Comparison of ENCODE assay signal across 25 cellular contexts in genomic region chrX:111103246-111103645, GRCh38.
"Had no signal": no experiment of that assay in that cellular context is flagged by ENCODE, and none has a peak within 500 bp of the region (broad histone marks: within the 10 kb centered on the region; RNA-seq: fewer than 3 reads in every experiment).

No MANE protein-coding gene starts in this region.

- H3K9me3 ChIP-seq: body of pancreas, SJSA1, SK-N-SH had no signal

- H3K36me3 ChIP-seq: SJSA1 had no signal

- H3K4me3 ChIP-seq: body of pancreas, SJSA1 had no signal

- DNase-seq: activated CD4-positive, alpha-beta T cell treated with anti-CD3 and anti-CD28 coated beads, Interleukin-2, amount 10 ng/mL, durations not matched to agents 24 days and 14 days; activated CD4-positive, alpha-beta T cell treated with anti-CD3 and anti-CD28 coated beads, Interleukin-2, amount 50 U/mL, for 4 hours; activated CD8-positive, alpha-beta T cell treated with anti-CD3 and anti-CD28 coated beads for 36 hours; activated effector memory CD4-positive, alpha-beta T cell treated with anti-CD3 and anti-CD28 coated beads, Interleukin-2, amount 50 U/mL, for 16 hours; activated naive CD4-positive, alpha-beta T cell; activated naive CD4-positive, alpha-beta T cell treated with anti-CD3 and anti-CD28 coated beads, Interleukin-2, amount 50 U/mL, for 16 hours; activated naive CD8-positive, alpha-beta T cell treated with anti-CD3 and anti-CD28 coated beads for 36 hours; activated T-cell treated with anti-CD3 and anti-CD28 coated beads, Interleukin-2, amount 50 U/mL, for 1 hour; activated T-cell treated with anti-CD3 and anti-CD28 coated beads, Interleukin-2, amount 50 U/mL, for 72 hours; body of pancreas; Karpas-422; KBM-7; NCI-H1048; NCI-H1105 treated with DMSO at 0.1 percent for 48 hours; NCI-H1436; NCI-H187; NCI-H226; NCI-H446 treated with DMSO at 0.1 percent for 48 hours; NCI-H524; SHP77 treated with DMSO at 0.1 percent for 48 hours; SK-N-SH had no signal

- H3K4me1 ChIP-seq: SJSA1 had no signal

- FAIRE-seq: astrocyte, bronchial epithelial cell, TTC549 had no signal

- H3K9ac ChIP-seq: SK-N-SH had no signal

- H3K27ac ChIP-seq: body of pancreas, SJSA1 had no signal

- H3K27me3 ChIP-seq: body of pancreas, SJSA1 had no signal
